Comparison of ENCODE assay signal across 22 cellular contexts in genomic region chr20:62232194-62232593, GRCh38. TPM values are rescaled to one million over a fixed set of nuclear protein-coding genes. Genes with fewer than 3 reads are reported as not detected.
"Had no signal": no experiment of that assay in that cellular context is flagged by ENCODE, and none has a peak within 500 bp of the region (broad histone marks: within the 10 kb centered on the region; RNA-seq: fewer than 3 reads in every experiment).

No MANE protein-coding gene starts in this region.

- H3K4me1 ChIP-seq: colonic mucosa, lower lobe of right lung had no signal

- H3K9me3 ChIP-seq: colonic mucosa, lower lobe of right lung, right atrium auricular region, tibial nerve had no signal

- H3K27ac ChIP-seq: colonic mucosa, dorsolateral prefrontal cortex, lower lobe of right lung, neural progenitor cell, tibial nerve had no signal

- H3K4me3 ChIP-seq: colonic mucosa, dorsolateral prefrontal cortex, heart right ventricle, lower lobe of right lung, neural progenitor cell, right atrium auricular region, tibial nerve had no signal

- DNase-seq: activated naive CD4-positive, alpha-beta T cell; activated naive CD8-positive, alpha-beta T cell treated with anti-CD3 and anti-CD28 coated beads for 36 hours; activated T-cell treated with anti-CD3 and anti-CD28 coated beads, Interleukin-2, amount 50 U/mL, for 1 hour; colonic mucosa; effector memory CD8-positive, alpha-beta T cell; islet precursor cell; left cardiac atrium; lower lobe of right lung; naive thymus-derived CD8-positive, alpha-beta T cell; stimulated activated CD4-positive, alpha-beta T cell treated with anti-CD3 and anti-CD28 coated beads, Interleukin-1b, Interleukin-23, amount 100 ng/mL, for 48 hours had no signal

- ATAC-seq: activated T-helper 17 cell treated with anti-CD3 and anti-CD28 coated beads, Interleukin-2, amount 50 U/mL, for 72 hours; effector memory CD8-positive, alpha-beta T cell; lower lobe of right lung; naive thymus-derived CD8-positive, alpha-beta T cell; WTC11 had no signal

- H3K27me3 ChIP-seq: colonic mucosa, neural progenitor cell, right atrium auricular region had no signal

- H3K36me3 ChIP-seq: colonic mucosa, heart right ventricle, lower lobe of right lung, neural progenitor cell, right atrium auricular region, tibial nerve had no signal

RNA-seq across cellular contexts. Expression of gene HRH3, which starts 12.1 kb away (rescaled TPM):
- total RNA-seq: activated naive CD8-positive, alpha-beta T cell treated with anti-CD3 and anti-CD28 coated beads for 36 hours; activated T-helper 17 cell treated with anti-CD3 and anti-CD28 coated beads, Interleukin-2, amount 50 U/mL, for 72 hours; colonic mucosa; endothelial cell of umbilical vein; fibroblast of villous mesenchyme; heart right ventricle; left cardiac atrium; lower lobe of right lung; mesothelial cell of epicardium; naive thymus-derived CD8-positive, alpha-beta T cell; osteoblast; right atrium auricular region; T-helper 2 cell treated with Interferon-gamma antibody and Interleukin-4, amounts not matched to agents 100 ng/mL and 5 ng/mL, for 36 hours; tibial nerve had no signal
- polyA plus RNA-seq: endothelial cell of umbilical vein; heart right ventricle; naive thymus-derived CD8-positive, alpha-beta T cell had no signal
